Comparison of ENCODE assay signal across 1 cellular context in the genomic region with DNA sequence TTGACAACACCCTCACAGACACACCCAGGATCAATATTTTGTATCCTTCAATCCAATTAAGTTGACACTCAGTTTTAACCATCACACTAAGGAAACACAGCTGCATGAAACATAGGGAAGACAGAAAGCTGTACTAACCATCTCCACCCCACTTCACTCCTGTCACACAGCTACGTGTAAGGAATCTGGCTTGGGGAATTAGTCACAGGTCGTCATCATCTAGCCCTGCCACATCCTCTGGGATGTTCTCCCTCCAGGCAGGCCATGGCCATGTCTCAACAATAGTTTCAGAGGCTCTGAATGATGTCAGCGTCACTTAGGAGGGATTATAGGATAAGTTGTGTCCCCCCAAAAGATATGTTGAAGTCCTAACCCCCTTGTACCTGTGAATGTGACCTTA.
TF ChIP-seq lines count a peak whose summit lies in the region.

No MANE protein-coding gene starts in this region.

TF ChIP-seq in IMR-90, 13 proteins besides CTCF, POLR2A, EP300 and RAD21:
- TF ChIP-seq MXI1 (IDR thresholded peaks at IDR 0.05; ENCODE audit: borderline replicate concordance, low read depth, low read length) (no peak), BHLHE40 (IDR thresholded peaks at IDR 0.05; ENCODE audit: low read depth, low read length) (no peak), CHD1 (IDR thresholded peaks at IDR 0.05; ENCODE audit: low read depth, low read length) (no peak), CEBPB (IDR thresholded peaks at IDR 0.05; ENCODE audit: low read depth, low read length) (no peak), MAFK (IDR thresholded peaks at IDR 0.05; ENCODE audit: low read depth, low read length) (no peak), NFE2L2 (IDR thresholded peaks at IDR 0.05; ENCODE audit: low read depth, low read length) (no peak), RFX5 (IDR thresholded peaks at IDR 0.05; ENCODE audit: low read depth, low read length) (no peak), SMC3 (IDR thresholded peaks at IDR 0.05; ENCODE audit: low read depth, low read length) (no peak), FOS (IDR thresholded peaks at IDR 0.05; ENCODE audit: low read depth, low read length) (no peak), RCOR1 (IDR thresholded peaks at IDR 0.05; ENCODE audit: insufficient replicate concordance, low read length) (no peak), MAZ (IDR thresholded peaks at IDR 0.05; ENCODE audit: borderline replicate concordance, low read depth, low read length) (no peak)
- TF ChIP-seq, protein P1, sequence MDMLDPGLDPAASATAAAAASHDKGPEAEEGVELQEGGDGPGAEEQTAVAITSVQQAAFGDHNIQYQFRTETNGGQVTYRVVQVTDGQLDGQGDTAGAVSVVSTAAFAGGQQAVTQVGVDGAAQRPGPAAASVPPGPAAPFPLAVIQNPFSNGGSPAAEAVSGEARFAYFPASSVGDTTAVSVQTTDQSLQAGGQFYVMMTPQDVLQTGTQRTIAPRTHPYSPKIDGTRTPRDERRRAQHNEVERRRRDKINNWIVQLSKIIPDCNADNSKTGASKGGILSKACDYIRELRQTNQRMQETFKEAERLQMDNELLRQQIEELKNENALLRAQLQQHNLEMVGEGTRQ (IDR thresholded peaks at IDR 0.05; ENCODE audit: low read depth, low read length), result no peak
- TF ChIP-seq, protein P2, sequence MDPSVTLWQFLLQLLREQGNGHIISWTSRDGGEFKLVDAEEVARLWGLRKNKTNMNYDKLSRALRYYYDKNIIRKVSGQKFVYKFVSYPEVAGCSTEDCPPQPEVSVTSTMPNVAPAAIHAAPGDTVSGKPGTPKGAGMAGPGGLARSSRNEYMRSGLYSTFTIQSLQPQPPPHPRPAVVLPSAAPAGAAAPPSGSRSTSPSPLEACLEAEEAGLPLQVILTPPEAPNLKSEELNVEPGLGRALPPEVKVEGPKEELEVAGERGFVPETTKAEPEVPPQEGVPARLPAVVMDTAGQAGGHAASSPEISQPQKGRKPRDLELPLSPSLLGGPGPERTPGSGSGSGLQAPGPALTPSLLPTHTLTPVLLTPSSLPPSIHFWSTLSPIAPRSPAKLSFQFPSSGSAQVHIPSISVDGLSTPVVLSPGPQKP (IDR thresholded peaks at IDR 0.05; ENCODE audit: borderline replicate concordance, low read depth, low read length), result no peak
